Comparison of ENCODE assay signal across 8 cellular contexts in the genomic region with DNA sequence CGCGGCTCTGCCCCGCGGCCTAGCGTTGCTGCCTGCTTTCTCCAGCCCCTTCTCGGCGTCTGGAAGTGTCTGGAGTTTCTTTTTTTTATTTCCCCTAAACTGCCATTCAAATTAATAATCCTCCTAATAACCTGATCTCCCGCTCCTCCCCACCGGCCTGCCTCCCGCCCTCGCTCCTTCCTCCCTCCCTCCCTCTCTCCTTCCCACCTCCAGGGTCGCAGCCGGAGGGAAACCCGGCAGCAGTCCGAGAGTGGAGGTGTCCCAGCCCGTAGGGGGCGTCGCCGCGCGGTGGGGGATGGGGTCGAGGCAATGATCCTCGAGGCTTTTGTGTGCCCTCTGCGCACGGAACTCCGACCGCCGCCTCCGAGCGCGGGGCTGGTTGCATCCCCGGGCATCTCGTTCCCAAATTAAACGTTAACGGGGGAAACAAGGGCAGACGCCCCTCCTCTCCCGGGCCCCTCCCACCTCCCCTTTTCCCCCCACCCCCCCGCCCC. TPM values are rescaled to one million over a fixed set of nuclear protein-coding genes. Genes with fewer than 3 reads are reported as not detected.
A peak's percentile ranks its signal among the peaks of the same experiment; 100 is the strongest.
DNase-seq lines count a peak whose midpoint lies in the region; ATAC-seq and TF ChIP-seq lines count a peak whose summit lies in the region.

No MANE protein-coding gene starts in this region.

- DNase-seq in COLO829 (ENCODE audit: low spot score) (peak; percentile 13), NB4 (ENCODE audit: low read depth) (peak; percentile 87), choroid plexus epithelial cell (ENCODE audit: low read depth) (peak; percentile 51), left lobe of liver (ENCODE audit: low spot score) (peak; percentile 63), middle frontal gyrus (ENCODE audit: extremely low spot score, low spot score) (no peak)
- DNase-seq in activated CD4-positive, CD25-positive, alpha-beta regulatory T cell (lab: John Stamatoyannopoulos, UW), result peak; percentile 47 to 62 (median 56)
- DNase-seq in stimulated activated CD4-positive, alpha-beta T cell treated with anti-CD3 and anti-CD28 coated beads, Interleukin-4, amount 100 ng/mL, for 1 hour, result peak; percentile 75

- TF ChIP-seq CTCF in NB4 (IDR thresholded peaks at IDR 0.05; ENCODE audit: low read depth, low read length), result peak; percentile 31
- peak; percentile 39 for TF ChIP-seq CTCF in choroid plexus epithelial cell (conservative IDR thresholded peaks at IDR 0.05; ENCODE audit: low read depth, low read length)

- peak overlapping the region; percentile 79 for H3K4me3 ChIP-seq in NB4 (ENCODE audit: low read depth, low read length)
- H3K4me3 ChIP-seq in choroid plexus epithelial cell (ENCODE audit: low read depth, low read length), result peak overlapping the region; percentile 69

- no peak for TF ChIP-seq POLR2A in NB4 (IDR thresholded peaks at IDR 0.05; ENCODE audit: extremely low read depth, insufficient read length)

- peak; percentile 26 for ATAC-seq in GM21786 (IDR thresholded peaks at IDR 0.05; ENCODE audit: unreplicated experiment)
- ATAC-seq in left lobe of liver, result peak; percentile 9

RNA-seq across cellular contexts. Expression of a gene that starts 1.1 kb away (rescaled TPM):
- 3.1 TPM for total RNA-seq in left lobe of liver
